In the genomic region with DNA sequence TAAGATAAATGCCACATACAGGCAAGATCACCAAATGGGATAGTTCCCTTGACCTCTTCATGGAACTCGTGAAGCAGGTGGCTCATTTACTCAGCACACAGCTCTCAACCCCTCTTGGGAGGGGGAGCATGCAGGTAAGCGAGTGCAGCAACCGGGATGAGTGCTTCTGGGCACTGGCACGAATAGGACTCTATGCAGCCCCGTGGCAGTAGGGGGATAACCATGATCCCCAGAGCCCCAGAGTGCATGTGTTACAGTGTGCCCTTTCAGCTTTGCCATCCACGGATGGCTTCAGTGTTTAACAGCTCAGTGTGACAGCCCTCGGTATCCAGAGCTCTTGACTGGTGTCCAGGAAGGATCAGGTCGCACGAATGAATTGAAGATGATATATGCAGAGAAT, we compare ENCODE assay signal across 29 cellular contexts.
"Had no signal": no experiment of that assay in that cellular context is flagged by ENCODE, and none has a peak within 500 bp of the region (broad histone marks: within the 10 kb centered on the region; RNA-seq: fewer than 3 reads in every experiment).

No MANE protein-coding gene starts in this region.

- FAIRE-seq: RCC 7860 had no signal

- H3K36me3 Mint-ChIP-seq: activated CD8-positive, alpha-beta memory T cell treated with anti-CD3 and anti-CD28 coated beads, Interleukin-2, amount 10 ng/mL, durations not matched to agents 7 days and 5 days had no signal

- H3K9me3 ChIP-seq: ascending aorta, body of pancreas had no signal

- H3K4me1 ChIP-seq: ascending aorta, body of pancreas had no signal

- H3K4me2 ChIP-seq: KMS-11 had no signal

- H3K27me3 Mint-ChIP-seq: activated CD4-positive, alpha-beta T cell treated with anti-CD3 and anti-CD28 coated beads, Interleukin-2, amount 10 ng/mL, durations not matched to agents 24 days and 14 days; activated CD8-positive, alpha-beta memory T cell treated with anti-CD3 and anti-CD28 coated beads, Interleukin-2, amount 10 ng/mL, durations not matched to agents 7 days and 5 days; activated naive CD8-positive, alpha-beta T cell treated with anti-CD3 and anti-CD28 coated beads, Interleukin-2, amount 50 U/mL, for 24 hours; activated T-cell treated with anti-CD3 and anti-CD28 coated beads, Interleukin-2, amount 50 U/mL, for 24 hours; central memory CD8-positive, alpha-beta T cell had no signal

- H3K9ac ChIP-seq: KMS-11 had no signal

- H3K4me3 Mint-ChIP-seq: activated CD4-positive, alpha-beta T cell treated with anti-CD3 and anti-CD28 coated beads, Interleukin-2, amount 10 ng/mL, durations not matched to agents 24 days and 14 days; activated CD8-positive, alpha-beta memory T cell treated with anti-CD3 and anti-CD28 coated beads, Interleukin-2, amount 10 ng/mL, durations not matched to agents 7 days and 5 days; activated naive CD8-positive, alpha-beta T cell treated with anti-CD3 and anti-CD28 coated beads, Interleukin-2, amount 50 U/mL, for 24 hours; activated T-cell treated with anti-CD3 and anti-CD28 coated beads, Interleukin-2, amount 50 U/mL, for 24 hours; activated T-helper 1 cell treated with anti-CD3 and anti-CD28 coated beads, Interleukin-12 subunit alpha, Interleukin-12 subunit beta, Interleukin-2, Interleukin-4 antibody, amounts not matched to agents 30 ng/mL and 10 ng/mL and 1 ng/mL, durations not matched to agents 14 hours and 24 hours and 36 hours; central memory CD8-positive, alpha-beta T cell; T-helper 1 cell treated with Interleukin-12 subunit alpha and Interleukin-12 subunit beta and Interleukin-4 antibody, amounts not matched to agents 30 μg/mL and 1 μg/mL, for 36 hours had no signal

- ATAC-seq: activated CD8-positive, alpha-beta memory T cell treated with anti-CD3 and anti-CD28 coated beads, Interleukin-2, amount 10 ng/mL, durations not matched to agents 7 days and 5 days; activated naive CD4-positive, alpha-beta T cell treated with anti-CD3 and anti-CD28 coated beads, Interleukin-2, amount 50 U/mL, for 72 hours; activated naive CD8-positive, alpha-beta T cell treated with anti-CD3 and anti-CD28 coated beads, Interleukin-2, amount 50 U/mL, for 24 hours; body of pancreas; PC-3 had no signal

- H3K27ac ChIP-seq: ascending aorta, body of pancreas, KMS-11 had no signal

- H3K36me3 ChIP-seq: ascending aorta had no signal

- H3K4me3 ChIP-seq: ascending aorta, body of pancreas had no signal

- H3K27ac Mint-ChIP-seq: activated CD4-positive, alpha-beta T cell treated with anti-CD3 and anti-CD28 coated beads, Interleukin-2, amount 10 ng/mL, durations not matched to agents 24 days and 14 days; activated CD8-positive, alpha-beta memory T cell treated with anti-CD3 and anti-CD28 coated beads, Interleukin-2, amount 10 ng/mL, durations not matched to agents 7 days and 5 days; activated naive CD4-positive, alpha-beta T cell treated with anti-CD3 and anti-CD28 coated beads, Interleukin-2, amount 50 U/mL, for 72 hours; activated naive CD8-positive, alpha-beta T cell treated with anti-CD3 and anti-CD28 coated beads, Interleukin-2, amount 50 U/mL, for 24 hours; activated T-cell treated with anti-CD3 and anti-CD28 coated beads, Interleukin-2, amount 50 U/mL, for 24 hours; activated T-helper 1 cell treated with anti-CD3 and anti-CD28 coated beads, Interleukin-12 subunit alpha, Interleukin-12 subunit beta, Interleukin-2, Interleukin-4 antibody, amounts not matched to agents 30 ng/mL and 10 ng/mL and 1 ng/mL, durations not matched to agents 14 hours and 24 hours and 36 hours; T-helper 1 cell treated with Interleukin-12 subunit alpha and Interleukin-12 subunit beta and Interleukin-4 antibody, amounts not matched to agents 30 μg/mL and 1 μg/mL, for 36 hours had no signal

- H3K27me3 ChIP-seq: ascending aorta, body of pancreas had no signal

- DNase-seq: activated CD4-positive, alpha-beta T cell treated with anti-CD3 and anti-CD28 coated beads for 1 hour; activated CD4-positive, alpha-beta T cell treated with anti-CD3 and anti-CD28 coated beads, Interleukin-2, amount 10 ng/mL, durations not matched to agents 24 days and 14 days; activated CD4-positive, alpha-beta T cell treated with anti-CD3 and anti-CD28 coated beads, Interleukin-2, amount 50 U/mL, for 48 hours; activated CD8-positive, alpha-beta memory T cell treated with anti-CD3 and anti-CD28 coated beads, Interleukin-2, amount 10 ng/mL, durations not matched to agents 7 days and 5 days; activated effector memory CD4-positive, alpha-beta T cell treated with Interleukin-2 at 50 U/mL for 16 hours; activated naive CD4-positive, alpha-beta T cell; activated naive CD8-positive, alpha-beta T cell treated with anti-CD3 and anti-CD28 coated beads, Interleukin-2, amount 50 U/mL, for 24 hours; activated T-cell treated with anti-CD3 and anti-CD28 coated beads, Interleukin-2, amount 50 U/mL, for 24 hours; amniotic stem cell; body of pancreas; MM.1S; NCI-H1105; NCI-H1436; NCI-H187 treated with DMSO at 0.1 percent for 48 hours; NCI-H2081 treated with DMSO at 0.1 percent for 48 hours; NCI-H2171; NCI-H2227 treated with DMSO at 0.1 percent for 48 hours; NCI-H446 treated with DMSO at 0.1 percent for 48 hours; NCI-H526; NCI-H774; SHP77 treated with DMSO at 0.1 percent for 48 hours had no signal

- H3K4me1 Mint-ChIP-seq: activated CD4-positive, alpha-beta T cell treated with anti-CD3 and anti-CD28 coated beads, Interleukin-2, amount 10 ng/mL, durations not matched to agents 24 days and 14 days; activated CD8-positive, alpha-beta memory T cell treated with anti-CD3 and anti-CD28 coated beads, Interleukin-2, amount 10 ng/mL, durations not matched to agents 7 days and 5 days; activated naive CD8-positive, alpha-beta T cell treated with anti-CD3 and anti-CD28 coated beads, Interleukin-2, amount 50 U/mL, for 24 hours; central memory CD8-positive, alpha-beta T cell had no signal
